Comparison of ENCODE assay signal across 26 cellular contexts in genomic region chr2:188328419-188328818, GRCh38. TPM values are rescaled to one million over a fixed set of nuclear protein-coding genes. Genes with fewer than 3 reads are reported as not detected.
"Had no signal": no experiment of that assay in that cellular context is flagged by ENCODE, and none has a peak within 500 bp of the region (broad histone marks: within the 10 kb centered on the region; RNA-seq: fewer than 3 reads in every experiment).

No MANE protein-coding gene starts in this region.

- H3K27ac Mint-ChIP-seq: activated B cell treated with CpG ODN at 0.5 μM for 24 hours; activated CD4-positive, alpha-beta memory T cell treated with anti-CD3 and anti-CD28 coated beads, Interleukin-2, amount 10 ng/mL, durations not matched to agents 7 days and 5 days; activated naive CD4-positive, alpha-beta T cell treated with anti-CD3 and anti-CD28 coated beads for 36 hours; activated naive CD4-positive, alpha-beta T cell treated with anti-CD3 and anti-CD28 coated beads, Interleukin-2, amount 50 U/mL, for 72 hours; activated T-cell treated with anti-CD3 and anti-CD28 coated beads, Interleukin-2, amount 50 U/mL, for 24 hours; activated T-helper 2 cell treated with anti-CD3 and anti-CD28 coated beads, Interferon-gamma antibody, Interleukin-2, Interleukin-4, amounts not matched to agents 10 μg/mL and 5 μg/mL and 100 μg/mL, durations not matched to agents 14 hours and 24 hours and 36 hours; brain; T-helper 1 cell treated with Interleukin-12 subunit alpha and Interleukin-12 subunit beta and Interleukin-4 antibody, amounts not matched to agents 30 μg/mL and 1 μg/mL, for 36 hours; T-helper 2 cell treated with Interferon-gamma antibody and Interleukin-4, amounts not matched to agents 5 μg/mL and 100 μg/mL, for 36 hours had no signal

- H3K27me3 Mint-ChIP-seq: activated B cell treated with CpG ODN at 0.5 μM for 24 hours; activated CD4-positive, alpha-beta memory T cell treated with anti-CD3 and anti-CD28 coated beads, Interleukin-2, amount 10 ng/mL, durations not matched to agents 7 days and 5 days; activated T-cell treated with anti-CD3 and anti-CD28 coated beads, Interleukin-2, amount 50 U/mL, for 24 hours; brain had no signal

- ATAC-seq: activated naive CD4-positive, alpha-beta T cell treated with anti-CD3 and anti-CD28 coated beads, Interleukin-2, amount 50 U/mL, for 72 hours had no signal

- H3K36me3 Mint-ChIP-seq: activated naive CD4-positive, alpha-beta T cell treated with anti-CD3 and anti-CD28 coated beads, Interleukin-2, amount 50 U/mL, for 72 hours; brain had no signal

- H3K9me3 Mint-ChIP-seq: activated B cell treated with CpG ODN at 0.5 μM for 24 hours; activated CD4-positive, alpha-beta memory T cell treated with anti-CD3 and anti-CD28 coated beads, Interleukin-2, amount 10 ng/mL, durations not matched to agents 7 days and 5 days; activated naive CD4-positive, alpha-beta T cell treated with anti-CD3 and anti-CD28 coated beads for 36 hours; activated naive CD4-positive, alpha-beta T cell treated with anti-CD3 and anti-CD28 coated beads, Interleukin-2, amount 50 U/mL, for 72 hours; activated T-cell treated with anti-CD3 and anti-CD28 coated beads, Interleukin-2, amount 50 U/mL, for 24 hours; activated T-helper 2 cell treated with anti-CD3 and anti-CD28 coated beads, Interferon-gamma antibody, Interleukin-2, Interleukin-4, amounts not matched to agents 10 μg/mL and 5 μg/mL and 100 μg/mL, durations not matched to agents 14 hours and 24 hours and 36 hours; brain; T-helper 1 cell treated with Interleukin-12 subunit alpha and Interleukin-12 subunit beta and Interleukin-4 antibody, amounts not matched to agents 30 μg/mL and 1 μg/mL, for 36 hours; T-helper 2 cell treated with Interferon-gamma antibody and Interleukin-4, amounts not matched to agents 5 μg/mL and 100 μg/mL, for 36 hours had no signal

- H3K4me1 Mint-ChIP-seq: activated B cell treated with CpG ODN at 0.5 μM for 24 hours; activated CD4-positive, alpha-beta memory T cell treated with anti-CD3 and anti-CD28 coated beads, Interleukin-2, amount 10 ng/mL, durations not matched to agents 7 days and 5 days had no signal

- DNase-seq: activated B cell treated with CpG ODN at 0.5 μM for 24 hours; activated CD4-positive, alpha-beta memory T cell treated with anti-CD3 and anti-CD28 coated beads, Interleukin-2, amount 10 ng/mL, durations not matched to agents 7 days and 5 days; activated CD4-positive, alpha-beta T cell treated with anti-CD3 and anti-CD28 coated beads for 48 hours; activated CD4-positive, CD25-positive, alpha-beta regulatory T cell treated with anti-CD3 and anti-CD28 coated beads, Interleukin-2, amount 50 U/mL, for 72 hours; activated CD8-positive, alpha-beta memory T cell treated with anti-CD3 and anti-CD28 coated beads for 24 hours; activated gamma-delta T cell; activated naive CD4-positive, alpha-beta T cell treated with anti-CD3 and anti-CD28 coated beads for 36 hours; activated T-cell treated with anti-CD3 and anti-CD28 coated beads, Interleukin-2, amount 50 U/mL, for 24 hours; anterior cingulate cortex; caudate nucleus; cerebellar nuclear complex; NCI-H1105; NCI-H1417 treated with DMSO at 0.1 percent for 48 hours; NCI-H187 treated with DMSO at 0.1 percent for 48 hours; NCI-H2081 treated with DMSO at 0.1 percent for 48 hours; NCI-H226; NCI-H446 treated with DMSO at 0.1 percent for 48 hours; NCI-H526; NCI-H748 treated with DMSO at 0.1 percent for 48 hours; Right ventricle myocardium superior had no signal

- H3K4me3 Mint-ChIP-seq: activated B cell treated with CpG ODN at 0.5 μM for 24 hours; activated CD4-positive, alpha-beta memory T cell treated with anti-CD3 and anti-CD28 coated beads, Interleukin-2, amount 10 ng/mL, durations not matched to agents 7 days and 5 days; activated naive CD4-positive, alpha-beta T cell treated with anti-CD3 and anti-CD28 coated beads for 36 hours; activated T-cell treated with anti-CD3 and anti-CD28 coated beads, Interleukin-2, amount 50 U/mL, for 24 hours; brain; T-helper 1 cell treated with Interleukin-12 subunit alpha and Interleukin-12 subunit beta and Interleukin-4 antibody, amounts not matched to agents 30 μg/mL and 1 μg/mL, for 36 hours; T-helper 2 cell treated with Interferon-gamma antibody and Interleukin-4, amounts not matched to agents 5 μg/mL and 100 μg/mL, for 36 hours had no signal

RNA-seq across cellular contexts. Expression of gene GULP1, which starts 36.7 kb away (rescaled TPM):
- total RNA-seq: activated B cell treated with CpG ODN at 0.5 μM for 24 hours; activated CD4-positive, alpha-beta memory T cell treated with anti-CD3 and anti-CD28 coated beads, Interleukin-2, amount 10 ng/mL, durations not matched to agents 7 days and 5 days; activated naive CD4-positive, alpha-beta T cell treated with anti-CD3 and anti-CD28 coated beads for 36 hours; activated naive CD4-positive, alpha-beta T cell treated with anti-CD3 and anti-CD28 coated beads, Interleukin-2, amount 50 U/mL, for 72 hours; activated T-helper 2 cell treated with anti-CD3 and anti-CD28 coated beads, Interferon-gamma antibody, Interleukin-2, Interleukin-4, amounts not matched to agents 10 μg/mL and 5 μg/mL and 100 μg/mL, durations not matched to agents 14 hours and 24 hours and 36 hours; OCI-LY7 had no signal
